ENCODE assay signal across 9 cellular contexts in genomic region chr5:107476783-107477182, GRCh38.
DNase-seq lines count a peak whose midpoint lies in the region; ATAC-seq and TF ChIP-seq lines count a peak whose summit lies in the region.
"Had no signal": no experiment of that assay in that cellular context is flagged by ENCODE, and none has a peak within 500 bp of the region (broad histone marks: within the 10 kb centered on the region; RNA-seq: fewer than 3 reads in every experiment).

No MANE protein-coding gene starts in this region.

- H3K9me3 ChIP-seq in H9 (ENCODE audit: control insufficient read depth, low read depth, low read length) = no peaks in the 10 kb centered on the region

- peak overlapping the region in 2 of 3 experiments; percentile 9 to 56; a peak in 3 of 7 replicates for H3K27ac Mint-ChIP-seq in H9

- H3K9ac ChIP-seq in H9 (ENCODE audit: extremely low read depth, insufficient read length, low read length) = no peak overlapping the region

- H3K27me3 Mint-ChIP-seq in H9 (ENCODE audit: low read depth) = no peaks in the 10 kb centered on the region

- peaks cover 73 to 77% of the 10 kb centered on the region in 2 experiments for H3K4me1 Mint-ChIP-seq in H9

- H3K4me3 Mint-ChIP-seq in H9 = no peak overlapping the region

- H4K8ac ChIP-seq in H9 (replicated peaks; ENCODE audit: insufficient read length, low read depth, low read length) = no peak overlapping the region

- no peaks in the 10 kb centered on the region for H3K9me3 Mint-ChIP-seq in H9

- H2AFZ ChIP-seq in H9 (ENCODE audit: low read length) = no peak overlapping the region

- no peak overlapping the region for H2BK20ac ChIP-seq in H9 (ENCODE audit: low read depth, low read length, poor library complexity, severe bottlenecking)

- no peak for DNase-seq in H9
- DNase-seq in NCI-H2081 (lab: John Stamatoyannopoulos, UW) = peak; percentile 54 to 67
- DNase-seq in fibroblast of pulmonary artery (ENCODE audit: low read depth) = peak; percentile 90
- no peak for DNase-seq in COR-L47 (lab: John Stamatoyannopoulos, UW)
- no peak for DNase-seq in AG20443 (ENCODE audit: low spot score)
- no peak for DNase-seq in HUDEP-2 (lab: John Stamatoyannopoulos, UW; ENCODE audit: unreplicated experiment in 76 of 76)
- no peak for DNase-seq in ureter (ENCODE audit: low spot score)

- H4K5ac ChIP-seq in H9 (ENCODE audit: insufficient read length, low read depth, low read length) = no peak overlapping the region

- H3K79me2 ChIP-seq in H9 (ENCODE audit: insufficient read depth, low read length) = no peaks in the 10 kb centered on the region

- no peaks in the 10 kb centered on the region for H3K23me2 ChIP-seq in H9 (ENCODE audit: insufficient read length, low read depth, low read length, poor library complexity, severe bottlenecking)

- H2BK5ac ChIP-seq in H9 (ENCODE audit: insufficient read length, low read length) = no peak overlapping the region

- H3K4ac ChIP-seq in H9 (ENCODE audit: low read depth, low read length) = no peak overlapping the region

- no CpG with 5 or more reads among the region's 1 CpG for WGBS in H9 (ENCODE audit: extremely low coverage, insufficient read length, low lambda C conversion rate)

- no peak overlapping the region for H3K27ac ChIP-seq in H9 (ENCODE audit: insufficient read length, low read depth, low read length)

- H3K4me1 ChIP-seq in H9 (ENCODE audit: insufficient read depth, low read length) = peaks cover 11% of the 10 kb centered on the region

- peaks cover 0 to 5% (median 2%) of the 10 kb centered on the region in 3 experiments; a peak in 2 of 7 replicates for H3K36me3 Mint-ChIP-seq in H9 (ENCODE audit: insufficient read depth in 1 of 3, low read depth in 3 of 3)

- H3K23ac ChIP-seq in H9 (ENCODE audit: insufficient read length, low read depth, low read length) = no peak overlapping the region

- H3K4me2 ChIP-seq in H9 (ENCODE audit: insufficient read depth, insufficient read length, low read length) = no peak overlapping the region

- H2AK5ac ChIP-seq in H9 (ENCODE audit: insufficient read length, low read length) = no peak overlapping the region

- no peaks in the 10 kb centered on the region for H4K20me1 ChIP-seq in H9 (ENCODE audit: control insufficient read depth, insufficient read depth, insufficient read length)

- H3T11ph ChIP-seq in H9 (ENCODE audit: low read length) = no peak overlapping the region

- no peak overlapping the region for H3K56ac ChIP-seq in H9 (ENCODE audit: insufficient read length, low read depth, low read length)

- H4K91ac ChIP-seq in H9 (ENCODE audit: insufficient read length, low read depth, low read length) = no peak overlapping the region

- H3K18ac ChIP-seq in H9 (ENCODE audit: insufficient read length, low read depth, low read length) = no peak overlapping the region

- TF ChIP-seq CTCF in H9 (conservative IDR thresholded peaks at IDR 0.05) = no peak
- TF ChIP-seq CTCF in fibroblast of pulmonary artery (IDR thresholded peaks at IDR 0.05; ENCODE audit: low read length, missing control alignments) = no peak

- no peak overlapping the region for H2BK120ac ChIP-seq in H9 (ENCODE audit: low read depth, low read length, poor library complexity, severe bottlenecking)

- ATAC-seq in GM18868 (IDR thresholded peaks at IDR 0.05; ENCODE audit: unreplicated experiment) = peak; percentile 95
- ATAC-seq: Panc1 had no signal

- H3K79me1 ChIP-seq in H9 (ENCODE audit: insufficient read depth, low read depth, low read length, poor library complexity, severe bottlenecking) = no peaks in the 10 kb centered on the region

- H3K14ac ChIP-seq in H9 (ENCODE audit: insufficient read depth, low read length) = no peak overlapping the region

- H2BK15ac ChIP-seq in H9 (ENCODE audit: low read depth, low read length) = no peak overlapping the region

- H2BK12ac ChIP-seq in H9 (ENCODE audit: insufficient read length, low read depth, low read length) = no peak overlapping the region

- no peak overlapping the region for H3K4me3 ChIP-seq in fibroblast of pulmonary artery (replicated peaks; ENCODE audit: low read depth, low read length)

- no peaks in the 10 kb centered on the region for H3K27me3 ChIP-seq in H9 (ENCODE audit: insufficient read depth, low read length)

Comparison
In these comparisons a context has a peak if more than half of its experiments do, and no peak if none do; other contexts are left out.
1. DNase-seq: peak in NCI-H2081 (2 of 2) and fibroblast of pulmonary artery (single experiment); none in H9 (single experiment), COR-L47 (single experiment), AG20443 (single experiment), HUDEP-2 (0 of 76) and ureter (single experiment).